ENCODE assay signal across 9 cellular contexts in genomic region chr1:25797939-25798338, GRCh38. TPM values are rescaled to one million over a fixed set of nuclear protein-coding genes. Genes with fewer than 3 reads are reported as not detected.
DNase-seq lines count a peak whose midpoint lies in the region; ATAC-seq and TF ChIP-seq lines count a peak whose summit lies in the region.
"Had no signal": no experiment of that assay in that cellular context is flagged by ENCODE, and none has a peak within 500 bp of the region (broad histone marks: within the 10 kb centered on the region; RNA-seq: fewer than 3 reads in every experiment).

No MANE protein-coding gene starts in this region.

- intact Hi-C loops in tibial artery (cut with DNase I; ENCODE audit: low total_unique reads) = loop anchor here (2.0 to 5.0 kb wide), 2 partner anchors 106 to 189 kb away; no protein-coding TSS in a partner anchor

- H3K36me3 Mint-ChIP-seq in stimulated activated effector memory CD8-positive, alpha-beta T cell treated with anti-CD3 and anti-CD28 coated beads, Interleukin-12 subunit alpha, Interleukin-12 subunit beta, amount 100 ng/mL, for 72 hours = no peaks in the 10 kb centered on the region
- H3K36me3 Mint-ChIP-seq: naive B cell had no signal

- H3K27me3 ChIP-seq in fibroblast of lung (ENCODE audit: control insufficient read depth, insufficient read depth, low read length) = no peaks in the 10 kb centered on the region
- H3K27me3 ChIP-seq in tibial artery = no peaks in the 10 kb centered on the region

- no peak overlapping the region for H3K4me2 ChIP-seq in fibroblast of lung (ENCODE audit: extremely low read depth, insufficient read depth, low read length)

- H2AFZ ChIP-seq in fibroblast of lung (ENCODE audit: low read length) = no peak overlapping the region

- H3K27ac ChIP-seq in fibroblast of lung (ENCODE audit: insufficient read depth, low read length) (no peak overlapping the region), tibial artery (no peak overlapping the region)

- H3K9me3 ChIP-seq in fibroblast of lung (ENCODE audit: control insufficient read depth, insufficient read depth, low read depth, low read length) = no peaks in the 10 kb centered on the region
- H3K9me3 ChIP-seq in tibial artery = no peaks in the 10 kb centered on the region

- in situ Hi-C loops in SK-MEL-5 (cut with HindIII; ENCODE audit: low pct_unique_long_range_greater_than_20kb, low sequenced_read_pairs) = no loop called here

- no peaks in the 10 kb centered on the region for H4K20me1 ChIP-seq in fibroblast of lung (ENCODE audit: control insufficient read depth, extremely low read depth, insufficient read depth, low read length)

- peak overlapping the region; percentile 61 for H3K4me3 Mint-ChIP-seq in stimulated activated effector memory CD8-positive, alpha-beta T cell treated with anti-CD3 and anti-CD28 coated beads, Interleukin-12 subunit alpha, Interleukin-12 subunit beta, amount 100 ng/mL, for 72 hours

- peak overlapping the region; percentile 76 for H3K27ac Mint-ChIP-seq in stimulated activated effector memory CD8-positive, alpha-beta T cell treated with anti-CD3 and anti-CD28 coated beads, Interleukin-12 subunit alpha, Interleukin-12 subunit beta, amount 100 ng/mL, for 72 hours

- ATAC-seq in stimulated activated effector memory CD8-positive, alpha-beta T cell treated with anti-CD3 and anti-CD28 coated beads, Interleukin-12 subunit alpha, Interleukin-12 subunit beta, amount 100 ng/mL, for 72 hours = no peak

- no peaks in the 10 kb centered on the region for H3K9me3 Mint-ChIP-seq in stimulated activated effector memory CD8-positive, alpha-beta T cell treated with anti-CD3 and anti-CD28 coated beads, Interleukin-12 subunit alpha, Interleukin-12 subunit beta, amount 100 ng/mL, for 72 hours
- H3K9me3 Mint-ChIP-seq: naive B cell had no signal

- H3K4me1 ChIP-seq in fibroblast of lung (ENCODE audit: control insufficient read depth, extremely low read depth, insufficient read depth, low read length) (peaks cover 7% of the 10 kb centered on the region), tibial artery (peaks cover 0 to 44% (median 39%) of the 10 kb centered on the region in 4 donors)

- DNase-seq in SIG-M5 treated with dmso at 0.1 percent for 504 hours (lab: John Stamatoyannopoulos, UW; ENCODE audit: unreplicated experiment) (peak; percentile 26), SIG-M5 (lab: John Stamatoyannopoulos, UW) (no peak), SK-MEL-5 (ENCODE audit: low read depth, low spot score) (peak; percentile 71), fibroblast of lung (ENCODE audit: low read depth in 2 of 2) (no peak), tibial artery (no peak), globus pallidus (ENCODE audit: low spot score) (no peak), NCI-H2029 treated with DMSO at 0.1 percent for 48 hours (lab: John Stamatoyannopoulos, UW) (no peak)
- DNase-seq in stimulated activated effector memory CD8-positive, alpha-beta T cell treated with anti-CD3 and anti-CD28 coated beads, Interleukin-12 subunit alpha, Interleukin-12 subunit beta, amount 100 ng/mL, for 72 hours (ENCODE audit: low spot score in 2 of 2) = no peak
- DNase-seq: naive B cell had no signal

- H3K9ac ChIP-seq in fibroblast of lung (ENCODE audit: insufficient read depth, low read length) = no peak overlapping the region

- H3K4me1 Mint-ChIP-seq in stimulated activated effector memory CD8-positive, alpha-beta T cell treated with anti-CD3 and anti-CD28 coated beads, Interleukin-12 subunit alpha, Interleukin-12 subunit beta, amount 100 ng/mL, for 72 hours = peaks cover 52% of the 10 kb centered on the region

- peaks cover 4% of the 10 kb centered on the region for H3K79me2 ChIP-seq in fibroblast of lung (ENCODE audit: control insufficient read depth, insufficient read depth, low read length)

- H3K36me3 ChIP-seq in fibroblast of lung (ENCODE audit: control insufficient read depth, insufficient read depth, low read length) (no peaks in the 10 kb centered on the region), tibial artery (no peaks in the 10 kb centered on the region)

- H3K4me3 ChIP-seq in fibroblast of lung (replicated peaks in 1 of 4; ENCODE audit: control extremely low read depth in 1 of 4, insufficient read depth in 1 of 4, low read depth in 3 of 4, low read length in 4 of 4) (no peak overlapping the region), tibial artery (no peak overlapping the region)

- TF ChIP-seq CTCF in fibroblast of lung (conservative IDR thresholded peaks at IDR 0.05 in 1 of 2, IDR thresholded peaks at IDR 0.05 in 1 of 2; ENCODE audit: low read depth in 1 of 2, low read length in 2 of 2) (peak; percentile 37 to 52), tibial artery (IDR thresholded peaks at IDR 0.05) (no peak)

RNA-seq across cellular contexts. Expression of gene SELENON, which starts 2.1 kb away (rescaled TPM):
- total RNA-seq in SK-MEL-5 (2014; rRNA removed; shearing (Covaris generic)) = 38.3 and 45.1 TPM in 2 replicates
- polyA plus RNA-seq in SK-MEL-5 (2015; cell fraction: cytosol; rRNA removed) = 199 and 253 TPM in 2 replicates
- 54.8 and 89.7 TPM in 2 replicates for polyA plus RNA-seq in SK-MEL-5 (2015; cell fraction: nucleus; rRNA removed)
- total RNA-seq in fibroblast of lung = 11.0 and 19.3 TPM in 2 replicates
- 67.6 and 69.5 TPM in 2 replicates for polyA plus RNA-seq in fibroblast of lung
- 81.1 and 108 TPM in 2 replicates for polyA plus RNA-seq in fibroblast of lung (2012)
- polyA minus RNA-seq in fibroblast of lung (ENCODE audit: low replicate concordance) = 172 and 276 TPM in 2 replicates

RNA-seq across cellular contexts. Expression of gene MTFR1L, which starts 21.8 kb away (rescaled TPM):
- total RNA-seq in SK-MEL-5 (2014; rRNA removed; shearing (Covaris generic)) = 36.2 and 41.6 TPM in 2 replicates
- polyA plus RNA-seq in SK-MEL-5 (2015; cell fraction: cytosol; rRNA removed) = 43.5 and 44.2 TPM in 2 replicates
- polyA plus RNA-seq in SK-MEL-5 (2015; cell fraction: nucleus; rRNA removed) = 64.0 and 69.3 TPM in 2 replicates
- total RNA-seq in fibroblast of lung = 38.3 and 41.1 TPM in 2 replicates
- polyA plus RNA-seq in fibroblast of lung = 47.0 and 56.0 TPM in 2 replicates
- polyA plus RNA-seq in fibroblast of lung (2012) = 43.5 and 43.6 TPM in 2 replicates
- 54.0 and 84.5 TPM in 2 replicates for polyA minus RNA-seq in fibroblast of lung (ENCODE audit: low replicate concordance)

Comparison
In these comparisons a context has a peak if more than half of its experiments do, and no peak if none do; other contexts are left out.
1. DNase-seq: peak in SIG-M5 treated with dmso at 0.1 percent for 504 hours (single experiment) and SK-MEL-5 (single experiment); none in SIG-M5 (single experiment), fibroblast of lung (0 of 2), stimulated activated effector memory CD8-positive, alpha-beta T cell treated with anti-CD3 and anti-CD28 coated beads, Interleukin-12 subunit alpha, Interleukin-12 subunit beta, amount 100 ng/mL, for 72 hours (0 of 2), tibial artery (0 of 2), globus pallidus (single experiment) and NCI-H2029 treated with DMSO at 0.1 percent for 48 hours (single experiment).
2. CTCF ChIP-seq: peak in fibroblast of lung (2 of 2); none in tibial artery (0 of 2).